In the genomic region with DNA sequence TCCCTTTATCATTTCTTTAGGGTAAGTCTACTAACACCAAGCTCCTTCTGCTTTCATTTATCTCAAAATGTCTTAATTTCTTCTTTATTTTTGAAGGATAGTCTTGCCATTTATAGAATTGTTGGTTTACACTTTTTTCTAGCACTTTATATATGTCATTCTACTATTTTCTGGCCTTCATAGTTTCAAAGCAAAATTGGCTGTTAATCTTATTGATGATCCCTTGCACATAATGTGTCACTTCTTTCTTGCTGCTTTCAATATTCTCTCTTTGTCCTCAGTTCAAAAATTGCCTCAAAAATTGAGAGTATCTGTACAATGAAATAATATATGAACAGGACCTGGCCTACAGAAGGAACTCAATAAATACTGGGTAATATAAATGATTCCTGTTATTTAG, we compare ENCODE assay signal across 1 cellular context.
TF ChIP-seq lines count a peak whose summit lies in the region.

No MANE protein-coding gene starts in this region.

TF ChIP-seq in HCT116, 20 proteins besides CTCF, POLR2A, EP300 and RAD21 (continued from another document):
- TF ChIP-seq, protein P1, sequence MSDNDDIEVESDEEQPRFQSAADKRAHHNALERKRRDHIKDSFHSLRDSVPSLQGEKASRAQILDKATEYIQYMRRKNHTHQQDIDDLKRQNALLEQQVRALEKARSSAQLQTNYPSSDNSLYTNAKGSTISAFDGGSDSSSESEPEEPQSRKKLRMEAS (IDR thresholded peaks at IDR 0.05), result no peak
